In the genomic region with DNA sequence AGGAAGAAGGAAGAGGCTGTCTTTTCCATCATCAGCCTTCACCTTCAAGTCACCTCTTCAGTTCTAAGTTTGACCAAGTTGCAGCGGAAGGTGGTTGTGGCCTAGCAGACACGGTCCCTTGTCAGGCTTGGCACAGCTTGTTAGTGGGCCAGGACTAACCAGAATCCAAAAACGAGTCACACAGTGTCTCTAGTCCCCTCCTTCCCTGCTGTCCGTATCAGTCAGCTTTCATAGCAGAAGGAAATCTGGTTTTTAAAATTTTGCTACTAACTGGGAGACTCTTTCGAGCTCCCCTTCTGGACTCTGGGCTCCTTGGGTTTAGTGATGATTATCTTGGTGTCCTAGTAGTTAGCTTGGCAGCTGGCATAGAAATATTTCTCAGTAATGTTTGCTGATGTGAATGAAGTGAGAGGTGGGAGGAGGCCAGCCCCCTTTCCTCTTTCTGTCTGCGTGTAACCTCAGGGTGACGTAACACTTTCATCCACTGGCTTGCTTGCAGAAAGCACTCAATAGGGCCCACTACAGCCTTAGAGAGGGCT, we compare ENCODE assay signal across 8 cellular contexts. TPM values are rescaled to one million over a fixed set of nuclear protein-coding genes. Genes with fewer than 3 reads are reported as not detected.
DNase-seq lines count a peak whose midpoint lies in the region; ATAC-seq and TF ChIP-seq lines count a peak whose summit lies in the region.

No MANE protein-coding gene starts in this region.

- H4K8ac ChIP-seq in mesenchymal stem cell (ENCODE audit: low read length) = no peak overlapping the region

- no peak for TF ChIP-seq CTCF in GM12875 (IDR thresholded peaks at IDR 0.05; ENCODE audit: borderline replicate concordance, insufficient read depth, low read depth, low read length)

- no peaks in the 10 kb centered on the region for H3K36me3 ChIP-seq in mesenchymal stem cell (ENCODE audit: control insufficient read depth in 1 of 2, insufficient read depth in 2 of 2, low read depth in 1 of 2, low read length in 2 of 2)

- H3K27ac Mint-ChIP-seq in activated naive CD8-positive, alpha-beta T cell treated with anti-CD3 and anti-CD28 coated beads for 36 hours = peak overlapping the region; percentile 87
- H3K27ac Mint-ChIP-seq in stimulated activated naive CD8-positive, alpha-beta T cell treated with anti-CD3 and anti-CD28 coated beads, Interleukin-15, amount 100 ng/mL, for 72 hours = peak overlapping the region; percentile 92 to 95

- H2BK5ac ChIP-seq in mesenchymal stem cell (ENCODE audit: low read depth, low read length, poor library complexity, severe bottlenecking) = no peak overlapping the region

- peak overlapping the region; percentile 95 for H3K9ac ChIP-seq in mesenchymal stem cell (ENCODE audit: low read length)

- peak overlapping the region; percentile 31 for H2AK5ac ChIP-seq in mesenchymal stem cell (ENCODE audit: low read length, severe bottlenecking)

- peaks cover 18% of the 10 kb centered on the region for H3K36me3 Mint-ChIP-seq in activated naive CD8-positive, alpha-beta T cell treated with anti-CD3 and anti-CD28 coated beads for 36 hours

- H3K27me3 Mint-ChIP-seq in activated naive CD8-positive, alpha-beta T cell treated with anti-CD3 and anti-CD28 coated beads for 36 hours = no peaks in the 10 kb centered on the region
- no peaks in the 10 kb centered on the region for H3K27me3 Mint-ChIP-seq in stimulated activated naive CD8-positive, alpha-beta T cell treated with anti-CD3 and anti-CD28 coated beads, Interleukin-15, amount 100 ng/mL, for 72 hours

- H3K9me3 ChIP-seq in mesenchymal stem cell (ENCODE audit: control insufficient read depth, low read length) = no peaks in the 10 kb centered on the region

- no peaks in the 10 kb centered on the region for H3K79me1 ChIP-seq in mesenchymal stem cell (replicated peaks; ENCODE audit: low read length, poor library complexity, severe bottlenecking)

- H2BK15ac ChIP-seq in mesenchymal stem cell (ENCODE audit: low read depth, poor library complexity, severe bottlenecking) = no peak overlapping the region

- H2BK120ac ChIP-seq in mesenchymal stem cell (ENCODE audit: low read depth, low read length) = no peak overlapping the region

- no peak overlapping the region for H2BK12ac ChIP-seq in mesenchymal stem cell (ENCODE audit: low read length in 2 of 2)

- H3K4me3 ChIP-seq in GM12875 (ENCODE audit: low read depth, low read length) = peak overlapping the region; percentile 58
- peak overlapping the region in 1 of 2 experiments; percentile 97 for H3K4me3 ChIP-seq in mesenchymal stem cell (ENCODE audit: insufficient read depth in 1 of 2, low read depth in 1 of 2, low read length in 2 of 2)

- H3K4me1 ChIP-seq in mesenchymal stem cell (ENCODE audit: control insufficient read depth, insufficient read depth, low read depth, low read length) = peaks cover 17% of the 10 kb centered on the region

- H3K9me3 Mint-ChIP-seq in activated naive CD8-positive, alpha-beta T cell treated with anti-CD3 and anti-CD28 coated beads for 36 hours = no peaks in the 10 kb centered on the region
- no peaks in the 10 kb centered on the region for H3K9me3 Mint-ChIP-seq in stimulated activated naive CD8-positive, alpha-beta T cell treated with anti-CD3 and anti-CD28 coated beads, Interleukin-15, amount 100 ng/mL, for 72 hours

- peak overlapping the region in 1 of 2 experiments; percentile 21 for H3K18ac ChIP-seq in mesenchymal stem cell (ENCODE audit: low read depth in 1 of 2, low read length in 2 of 2)

- peak overlapping the region; percentile 32 for H3K4me2 ChIP-seq in mesenchymal stem cell (ENCODE audit: low read length, poor library complexity, severe bottlenecking)

- peak overlapping the region; percentile 6 for H3K27ac ChIP-seq in mesenchymal stem cell (ENCODE audit: low read length, poor library complexity, severe bottlenecking)

- H3K27me3 ChIP-seq in mesenchymal stem cell (ENCODE audit: control insufficient read depth in 1 of 2, insufficient read depth in 1 of 2, low read length in 2 of 2) = no peaks in the 10 kb centered on the region

- WGBS in mesenchymal stem cell = 84% methylated on average over 6 of the region's 7 CpGs

- H3K4me3 Mint-ChIP-seq in activated naive CD8-positive, alpha-beta T cell treated with anti-CD3 and anti-CD28 coated beads for 36 hours = peak overlapping the region; percentile 91
- peak overlapping the region; percentile 87 to 92 for H3K4me3 Mint-ChIP-seq in stimulated activated naive CD8-positive, alpha-beta T cell treated with anti-CD3 and anti-CD28 coated beads, Interleukin-15, amount 100 ng/mL, for 72 hours

- ATAC-seq in stimulated activated naive CD8-positive, alpha-beta T cell treated with anti-CD3 and anti-CD28 coated beads, Interleukin-15, amount 100 ng/mL, for 72 hours = peak; percentile 78
- no peak for ATAC-seq in GM18519 (IDR thresholded peaks at IDR 0.05; ENCODE audit: low FRiP score, unreplicated experiment)

- DNase-seq in LHCN-M2 (ENCODE audit: low read depth) (peak; percentile 14), mesenchymal stem cell (no peak), G401 (ENCODE audit: low spot score) (no peak), DMS 273 (lab: John Stamatoyannopoulos, UW; ENCODE audit: unreplicated experiment) (no peak)
- peak; percentile 57 for DNase-seq in activated naive CD8-positive, alpha-beta T cell treated with anti-CD3 and anti-CD28 coated beads for 36 hours
- peak; percentile 56 to 81 for DNase-seq in stimulated activated naive CD8-positive, alpha-beta T cell treated with anti-CD3 and anti-CD28 coated beads, Interleukin-15, amount 100 ng/mL, for 72 hours

- H3K4ac ChIP-seq in mesenchymal stem cell (ENCODE audit: low read depth in 1 of 2, low read length in 2 of 2) = no peak overlapping the region

- peaks cover 52% of the 10 kb centered on the region for H3K4me1 Mint-ChIP-seq in activated naive CD8-positive, alpha-beta T cell treated with anti-CD3 and anti-CD28 coated beads for 36 hours
- H3K4me1 Mint-ChIP-seq in stimulated activated naive CD8-positive, alpha-beta T cell treated with anti-CD3 and anti-CD28 coated beads, Interleukin-15, amount 100 ng/mL, for 72 hours = peaks cover 71% of the 10 kb centered on the region

- in situ Hi-C loops in G401 (cut with HindIII; ENCODE audit: low sequenced_read_pairs) = no loop called here

- H3K23ac ChIP-seq in mesenchymal stem cell (ENCODE audit: low read length in 2 of 2) = no peak overlapping the region

- peak overlapping the region in 1 of 2 experiments; percentile 2 for H3K14ac ChIP-seq in mesenchymal stem cell (ENCODE audit: low read length in 2 of 2)

- H4K91ac ChIP-seq in mesenchymal stem cell (ENCODE audit: low read length) = peak overlapping the region; percentile 9

- no peak overlapping the region for H2AFZ ChIP-seq in mesenchymal stem cell (ENCODE audit: low read depth, low read length)

RNA-seq across cellular contexts. Expression of a gene that starts 3.8 kb away (rescaled TPM):
- 3.9 and 5.3 TPM in 2 replicates for total RNA-seq in LHCN-M2 (2014; rRNA removed)
- polyA plus RNA-seq in LHCN-M2 (2012) = 3.0 TPM
- 10 to 100 TPM; 21.6 to 23.7 TPM for total RNA-seq in activated naive CD8-positive, alpha-beta T cell treated with anti-CD3 and anti-CD28 coated beads for 36 hours
- polyA plus RNA-seq in mesenchymal stem cell (2013, experiment 1 of 2) = 10.9 TPM
- polyA plus RNA-seq in mesenchymal stem cell (2013, experiment 2 of 2) = 10.4 TPM
- 1.3 and 1.8 TPM in 2 replicates for total RNA-seq in G401 (2014; rRNA removed; shearing (Covaris generic))

Comparison
In these comparisons a context has a peak if more than half of its experiments do, and no peak if none do; other contexts are left out.
1. DNase-seq: peak in LHCN-M2 (single experiment), activated naive CD8-positive, alpha-beta T cell treated with anti-CD3 and anti-CD28 coated beads for 36 hours (single experiment) and stimulated activated naive CD8-positive, alpha-beta T cell treated with anti-CD3 and anti-CD28 coated beads, Interleukin-15, amount 100 ng/mL, for 72 hours (2 of 2); none in mesenchymal stem cell (single experiment), G401 (single experiment) and DMS 273 (single experiment).